14 cellular contexts compared by ENCODE assay signal in genomic region chr12:67646775-67647174, GRCh38. TPM values are rescaled to one million over a fixed set of nuclear protein-coding genes. Genes with fewer than 3 reads are reported as not detected.
DNase-seq lines count a peak whose midpoint lies in the region; ATAC-seq and TF ChIP-seq lines count a peak whose summit lies in the region.
"Had no signal": no experiment of that assay in that cellular context is flagged by ENCODE, and none has a peak within 500 bp of the region (broad histone marks: within the 10 kb centered on the region; RNA-seq: fewer than 3 reads in every experiment).

No MANE protein-coding gene starts in this region.

- H3K79me2 ChIP-seq in parathyroid adenoma, result peaks cover 12% of the 10 kb centered on the region

- peak overlapping the region; percentile 53 for H3K4me3 Mint-ChIP-seq in T-helper 2 cell treated with Interferon-gamma antibody and Interleukin-4, amounts not matched to agents 5 μg/mL and 100 μg/mL, for 36 hours

- intact Hi-C loops in esophagus muscularis mucosa (cut with DNase I), result loop anchor here (5.0 to 10.0 kb wide), 4 partner anchors 209 to 372 kb away; no protein-coding TSS in a partner anchor
- intact Hi-C loops in left lung (cut with DNase I), result no loop called here

- WGBS in esophagus muscularis mucosa, result 94% methylated on average over 4 of the region's 4 CpGs

- no peak for ATAC-seq in GM21723 (IDR thresholded peaks at IDR 0.05; ENCODE audit: unreplicated experiment)
- ATAC-seq in left lung, result no peak

- H3K9me3 ChIP-seq in esophagus muscularis mucosa (no peaks in the 10 kb centered on the region), parathyroid adenoma (ENCODE audit: control insufficient read depth, low read length) (no peaks in the 10 kb centered on the region), left lung (no peaks in the 10 kb centered on the region)

- H3K27me3 Mint-ChIP-seq in T-helper 2 cell treated with Interferon-gamma antibody and Interleukin-4, amounts not matched to agents 5 μg/mL and 100 μg/mL, for 36 hours (ENCODE audit: low read depth), result peaks cover 21% of the 10 kb centered on the region

- peaks cover 32% of the 10 kb centered on the region for H3K4me1 Mint-ChIP-seq in T-helper 2 cell treated with Interferon-gamma antibody and Interleukin-4, amounts not matched to agents 5 μg/mL and 100 μg/mL, for 36 hours (ENCODE audit: low read depth)

- TF ChIP-seq CTCF in esophagus muscularis mucosa (IDR thresholded peaks at IDR 0.05), result no peak
- TF ChIP-seq CTCF in parathyroid adenoma (IDR thresholded peaks at IDR 0.05), result no peak
- TF ChIP-seq CTCF in left lung (IDR thresholded peaks at IDR 0.05), result no peak

- H3K4me1 ChIP-seq in esophagus muscularis mucosa (peaks cover 12 to 31% (median 29%) of the 10 kb centered on the region in 4 donors), parathyroid adenoma (peaks cover 21% of the 10 kb centered on the region), left lung (peaks cover 0 to 28% of the 10 kb centered on the region in 2 donors)

- H3K27ac Mint-ChIP-seq in T-helper 2 cell treated with Interferon-gamma antibody and Interleukin-4, amounts not matched to agents 5 μg/mL and 100 μg/mL, for 36 hours, result no peak overlapping the region

- H3K4me3 ChIP-seq in esophagus muscularis mucosa, result no peak overlapping the region
- no peak overlapping the region for H3K4me3 ChIP-seq in parathyroid adenoma (ENCODE audit: low read depth, low read length)
- H3K4me3 ChIP-seq in left lung, result no peak overlapping the region

- DNase-seq in T-helper 2 cell treated with Interferon-gamma antibody and Interleukin-4, amounts not matched to agents 5 μg/mL and 100 μg/mL, for 36 hours (ENCODE audit: low spot score), result no peak
- DNase-seq in T-helper 2 cell (no peak), NCI-H748 treated with DMSO at 0.1 percent for 48 hours (lab: John Stamatoyannopoulos, UW) (peak; percentile 15), esophagus muscularis mucosa (ENCODE audit: extremely low spot score) (no peak), left lung (no peak)
- DNase-seq in activated CD4-positive, CD25-positive, alpha-beta regulatory T cell (lab: John Stamatoyannopoulos, UW), result no peak
- DNase-seq: 8988T; activated effector memory CD4-positive, alpha-beta T cell treated with Interleukin-2 at 50 U/mL for 16 hours; GF-D8; islet precursor cell; KBM-7; NCI-H1105 treated with DMSO at 0.1 percent for 48 hours had no signal

- no peaks in the 10 kb centered on the region for H3K36me3 ChIP-seq in esophagus muscularis mucosa
- H3K36me3 ChIP-seq in parathyroid adenoma (ENCODE audit: control insufficient read depth, insufficient read depth, low read length), result no peaks in the 10 kb centered on the region
- no peaks in the 10 kb centered on the region for H3K36me3 ChIP-seq in left lung

- H3K27me3 ChIP-seq in esophagus muscularis mucosa (no peaks in the 10 kb centered on the region), parathyroid adenoma (ENCODE audit: control insufficient read depth, insufficient read depth, low read length) (no peaks in the 10 kb centered on the region), left lung (peaks cover 0 to 18% of the 10 kb centered on the region in 2 donors)

- peak overlapping the region; percentile 19 for H3K9ac ChIP-seq in parathyroid adenoma

- TF ChIP-seq EP300 in esophagus muscularis mucosa (IDR thresholded peaks at IDR 0.05), result no peak

- H2AFZ ChIP-seq in parathyroid adenoma, result no peak overlapping the region

- H3K27ac ChIP-seq in esophagus muscularis mucosa (replicated peaks in 1 of 4) (peak overlapping the region; percentile 96 to 99 (median 98)), parathyroid adenoma (no peak overlapping the region), left lung (no peak overlapping the region)

- no peaks in the 10 kb centered on the region for H3K9me3 Mint-ChIP-seq in T-helper 2 cell treated with Interferon-gamma antibody and Interleukin-4, amounts not matched to agents 5 μg/mL and 100 μg/mL, for 36 hours

- TF ChIP-seq POLR2A in esophagus muscularis mucosa (IDR thresholded peaks at IDR 0.05; ENCODE audit: low read depth), result no peak

- H3K4me2 ChIP-seq in parathyroid adenoma (ENCODE audit: low read length), result no peak overlapping the region

- peaks cover 17% of the 10 kb centered on the region for H3K36me3 Mint-ChIP-seq in T-helper 2 cell treated with Interferon-gamma antibody and Interleukin-4, amounts not matched to agents 5 μg/mL and 100 μg/mL, for 36 hours (ENCODE audit: low read depth)

RNA-seq across cellular contexts. Expression of gene DYRK2, which starts 1.8 kb away (rescaled TPM):
- total RNA-seq in esophagus muscularis mucosa (10 to 100 TPM; 22.2 to 57.9 (median 36.9) TPM), left lung (10 to 100 TPM; 17.4 to 22.8 TPM)

Comparison
In these comparisons a context has a peak if more than half of its experiments do, and no peak if none do; other contexts are left out.
1. H3K27ac ChIP-seq: peak in esophagus muscularis mucosa (4 of 4); none in parathyroid adenoma (single experiment) and left lung (0 of 2).